Comparison of ENCODE assay signal across 7 cellular contexts in genomic region chr11:61361686-61362541, GRCh38.
DNase-seq lines count a peak whose midpoint lies in the region; ATAC-seq and TF ChIP-seq lines count a peak whose summit lies in the region.

TSS of gene CYB561A3 (minus strand) at chr11:61361882. CDS start at chr11:61356713, 5,169 bp downstream.
TSS of gene TMEM138 (plus strand) at chr11:61362374. CDS start at chr11:61364391, 2,017 bp downstream.

- DNase-seq in NCI-H1930 (lab: John Stamatoyannopoulos, UW): peak; percentile 85 to 87
- peak; percentile 74 for DNase-seq in T-helper 9 cell
- DNase-seq in astrocyte of the hippocampus (ENCODE audit: low read depth, low spot score): peak; percentile 96
- DNase-seq in hippocampal formation (lab: John Stamatoyannopoulos, UW): peak; percentile 91 to 95
- peak; percentile 80 for DNase-seq in retinal pigment epithelial cell (ENCODE audit: low read depth)

- H3K4me3 ChIP-seq in retinal pigment epithelial cell (ENCODE audit: low read length): peak within 1 kb of the TSS; percentile 97

- no peak for TF ChIP-seq CTCF in retinal pigment epithelial cell (conservative IDR thresholded peaks at IDR 0.05; ENCODE audit: low read depth, low read length)

- peak; percentile 83 for ATAC-seq in GM18502 (IDR thresholded peaks at IDR 0.05; ENCODE audit: poor library complexity, unreplicated experiment)
- peak; percentile 88 for ATAC-seq in HG02943 (IDR thresholded peaks at IDR 0.05; ENCODE audit: low read depth, unreplicated experiment)

Comparison
In these comparisons a context has a peak if more than half of its experiments do, and no peak if none do; other contexts are left out.
1. Peak in every context shown above with its lines: DNase-seq, ATAC-seq and H3K4me3 ChIP-seq.